Comparison of ENCODE assay signal across 11 cellular contexts in genomic region chrX:38103857-38104812, GRCh38.
A peak's percentile ranks its signal among the peaks of the same experiment; 100 is the strongest.
DNase-seq lines count a peak whose midpoint lies in the region; ATAC-seq lines count a peak whose summit lies in the region.
"Had no signal": no experiment of that assay in that cellular context is flagged by ENCODE, and none has a peak within 500 bp of the region (broad histone marks: within the 10 kb centered on the region; RNA-seq: fewer than 3 reads in every experiment).

No MANE protein-coding gene starts in this region.

- H3K36me3 Mint-ChIP-seq in T-helper 17 cell (ENCODE audit: low read depth): no peaks in the 10 kb centered on the region
- no peaks in the 10 kb centered on the region for H3K36me3 Mint-ChIP-seq in activated naive CD4-positive, alpha-beta T cell treated with anti-CD3 and anti-CD28 coated beads, Interleukin-2, amount 10 ng/mL, durations not matched to agents 7 days and 5 days

- H3K9me3 Mint-ChIP-seq in activated naive CD4-positive, alpha-beta T cell treated with anti-CD3 and anti-CD28 coated beads, Interleukin-2, amount 10 ng/mL, durations not matched to agents 7 days and 5 days: no peaks in the 10 kb centered on the region

- no peaks in the 10 kb centered on the region for H3K27me3 Mint-ChIP-seq in T-helper 17 cell
- H3K27me3 Mint-ChIP-seq in activated naive CD4-positive, alpha-beta T cell treated with anti-CD3 and anti-CD28 coated beads, Interleukin-2, amount 10 ng/mL, durations not matched to agents 7 days and 5 days: no peaks in the 10 kb centered on the region

- DNase-seq in T-helper 17 cell (no peak), cortex of kidney (lab: John Stamatoyannopoulos, UW) (no peak), posterior vena cava (ENCODE audit: low spot score) (no peak)
- no peak for DNase-seq in stimulated activated CD4-positive, alpha-beta T cell treated with anti-CD3 and anti-CD28 coated beads, Interleukin-12 subunit alpha, Interleukin-12 subunit beta, amount 100 ng/mL, for 4 hours
- no peak for DNase-seq in activated naive CD4-positive, alpha-beta T cell treated with anti-CD3 and anti-CD28 coated beads, Interleukin-2, amount 10 ng/mL, durations not matched to agents 7 days and 5 days
- DNase-seq: activated gamma-delta T cell, Caco-2, NCI-H82 had no signal

- peak; percentile 83 for ATAC-seq in GM18517 (IDR thresholded peaks at IDR 0.05; ENCODE audit: unreplicated experiment)
- ATAC-seq in GM21515 (IDR thresholded peaks at IDR 0.05; ENCODE audit: unreplicated experiment): peak; percentile 90
- ATAC-seq in HG03108 (IDR thresholded peaks at IDR 0.05; ENCODE audit: unreplicated experiment): peak; percentile 91
- ATAC-seq in T-helper 17 cell: peak; percentile 59

- H3K27ac Mint-ChIP-seq in T-helper 17 cell: peak overlapping the region; percentile 43
- H3K27ac Mint-ChIP-seq in activated naive CD4-positive, alpha-beta T cell treated with anti-CD3 and anti-CD28 coated beads, Interleukin-2, amount 10 ng/mL, durations not matched to agents 7 days and 5 days: no peak overlapping the region

- H3K9me3 ChIP-seq in T-helper 17 cell (ENCODE audit: control insufficient read depth, low read length, poor library complexity, severe bottlenecking): peaks cover 4% of the 10 kb centered on the region
- H3K9me3 ChIP-seq: Caco-2 had no signal

- CTCF ChIA-PET in activated naive CD4-positive, alpha-beta T cell treated with anti-CD3 and anti-CD28 coated beads, Interleukin-2, amount 10 ng/mL, durations not matched to agents 7 days and 5 days (lab: Charles Lee): no interaction called here

- intact Hi-C loops in posterior vena cava (cut with DNase I): no loop called here

- peaks cover 10% of the 10 kb centered on the region for H3K4me1 Mint-ChIP-seq in T-helper 17 cell
- no peaks in the 10 kb centered on the region for H3K4me1 Mint-ChIP-seq in activated naive CD4-positive, alpha-beta T cell treated with anti-CD3 and anti-CD28 coated beads, Interleukin-2, amount 10 ng/mL, durations not matched to agents 7 days and 5 days

- H3K4me3 Mint-ChIP-seq in T-helper 17 cell: no peak overlapping the region
- no peak overlapping the region for H3K4me3 Mint-ChIP-seq in activated naive CD4-positive, alpha-beta T cell treated with anti-CD3 and anti-CD28 coated beads, Interleukin-2, amount 10 ng/mL, durations not matched to agents 7 days and 5 days
